Comparison of ENCODE assay signal across 17 cellular contexts in the genomic region with DNA sequence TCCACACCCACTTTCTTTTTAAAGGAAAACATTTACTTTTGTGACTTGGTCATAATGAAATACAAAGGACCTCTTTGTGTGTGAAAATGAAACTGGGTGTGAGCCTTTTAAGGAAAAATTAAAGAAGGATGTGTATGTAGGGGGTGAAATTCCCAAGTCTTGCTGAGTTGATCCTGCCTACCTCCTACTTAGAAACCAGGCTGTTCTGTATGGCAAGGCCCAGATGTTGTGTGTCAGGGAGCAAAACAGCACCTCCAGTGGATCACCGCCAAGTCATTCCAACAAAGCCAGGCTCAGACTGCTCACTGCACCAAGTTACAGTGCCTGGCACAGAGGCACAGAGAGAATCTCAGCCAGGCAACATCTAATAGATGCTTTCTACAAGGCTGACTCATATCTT.
DNase-seq lines count a peak whose midpoint lies in the region; ATAC-seq, FAIRE-seq and TF ChIP-seq lines count a peak whose summit lies in the region.
"Had no signal": no experiment of that assay in that cellular context is flagged by ENCODE, and none has a peak within 500 bp of the region (broad histone marks: within the 10 kb centered on the region; RNA-seq: fewer than 3 reads in every experiment).

No MANE protein-coding gene starts in this region.

- no peak overlapping the region for H3K4me2 ChIP-seq in endothelial cell of umbilical vein (ENCODE audit: insufficient read depth, low read length)
- H3K4me2 ChIP-seq: A549 had no signal

- ATAC-seq in Right ventricle myocardium superior (ENCODE audit: poor library complexity), result peak; percentile 72
- ATAC-seq in GM19463 (IDR thresholded peaks at IDR 0.05; ENCODE audit: unreplicated experiment), result no peak
- ATAC-seq: A549; activated T-helper 17 cell treated with anti-CD3 and anti-CD28 coated beads, Interleukin-2, amount 50 U/mL, for 72 hours; gastroesophageal sphincter had no signal

- H3K27ac ChIP-seq in right atrium auricular region (no peak overlapping the region), endothelial cell of umbilical vein (ENCODE audit: insufficient read depth, low read depth, low read length) (no peak overlapping the region), layer of hippocampus (ENCODE audit: low read depth, low read length) (peak overlapping the region; percentile 74), uterus (no peak overlapping the region)
- H3K27ac ChIP-seq: A549, gastroesophageal sphincter, pancreas had no signal

- H3K36me3 ChIP-seq in right atrium auricular region (no peaks in the 10 kb centered on the region), endothelial cell of umbilical vein (ENCODE audit: control insufficient read depth in 2 of 2, extremely low read depth in 1 of 2, insufficient read depth in 2 of 2, low read length in 2 of 2) (no peaks in the 10 kb centered on the region), uterus (no peaks in the 10 kb centered on the region)
- H3K36me3 ChIP-seq: gastroesophageal sphincter, pancreas had no signal

- TF ChIP-seq POLR2A in endothelial cell of umbilical vein (IDR thresholded peaks at IDR 0.05; ENCODE audit: low read depth, low read length), result no peak
- no peak for TF ChIP-seq POLR2A in uterus (IDR thresholded peaks at IDR 0.05)

- CTCF ChIA-PET in endothelial cell of umbilical vein (lab: Charles Lee), result no interaction called here

- no peaks in the 10 kb centered on the region for H3K79me2 ChIP-seq in endothelial cell of umbilical vein (ENCODE audit: control insufficient read depth, insufficient read depth, low read length)

- no peak overlapping the region for H3K9ac ChIP-seq in endothelial cell of umbilical vein (replicated peaks; ENCODE audit: extremely low read depth, insufficient read depth, low read length)

- TF ChIP-seq CTCF in right atrium auricular region (IDR thresholded peaks at IDR 0.05), result no peak
- no peak for TF ChIP-seq CTCF in endothelial cell of umbilical vein (IDR thresholded peaks at IDR 0.05; ENCODE audit: extremely low read depth in 1 of 2, insufficient read depth in 1 of 2, low read depth in 1 of 2, low read length in 2 of 2)
- no peak for TF ChIP-seq CTCF in uterus (IDR thresholded peaks at IDR 0.05)

- FAIRE-seq in endothelial cell of umbilical vein (lab: Jason Lieb, UNC), result no peak
- FAIRE-seq: A549, H54, pancreas had no signal

- no TSS peak for BruUV-seq in endothelial cell of umbilical vein (replicated peaks; lab: Mats Ljungman, UMichigan)

- POLR2A ChIA-PET in endothelial cell of umbilical vein (lab: Charles Lee), result no interaction called here

- H3K27me3 ChIP-seq in right atrium auricular region (no peaks in the 10 kb centered on the region), endothelial cell of umbilical vein (ENCODE audit: control insufficient read depth in 2 of 2, insufficient read depth in 2 of 2, low read length in 2 of 2) (no peaks in the 10 kb centered on the region), layer of hippocampus (ENCODE audit: control insufficient read depth, insufficient read depth, low read length) (no peaks in the 10 kb centered on the region), uterus (no peaks in the 10 kb centered on the region)
- H3K27me3 ChIP-seq: gastroesophageal sphincter, pancreas had no signal

- H3K4me1 ChIP-seq in right atrium auricular region (no peaks in the 10 kb centered on the region), endothelial cell of umbilical vein (ENCODE audit: control insufficient read depth, extremely low read depth, insufficient read depth, low read length) (no peaks in the 10 kb centered on the region), uterus (no peaks in the 10 kb centered on the region)
- H3K4me1 ChIP-seq: A549, gastroesophageal sphincter, pancreas had no signal

- dilution Hi-C loops in endothelial cell of umbilical vein (cut with MboI; ENCODE audit: extremely low pct_ligation_motif_present, low sequenced_read_pairs), result no loop called here

- no peaks in the 10 kb centered on the region for H4K20me1 ChIP-seq in endothelial cell of umbilical vein (replicated peaks; ENCODE audit: control insufficient read depth, extremely low read depth, insufficient read depth, low read length)

- no peak overlapping the region for H3K4me3 ChIP-seq in right atrium auricular region
- H3K4me3 ChIP-seq in endothelial cell of umbilical vein (replicated peaks in 1 of 3; ENCODE audit: insufficient read depth in 1 of 3, low read depth in 1 of 3, low read length in 3 of 3), result no peak overlapping the region
- H3K4me3 ChIP-seq in uterus, result no peak overlapping the region
- H3K4me3 ChIP-seq: A549, gastroesophageal sphincter, lung, pancreas had no signal

- DNase-seq in Right ventricle myocardium superior (peak; percentile 39), right atrium auricular region (ENCODE audit: low spot score) (no peak), endothelial cell of umbilical vein (ENCODE audit: low read depth, low spot score) (peak; percentile 8), SHP77 (lab: John Stamatoyannopoulos, UW) (no peak), RPMI8226 (no peak), uterus (no peak)
- DNase-seq: activated CD4-positive, alpha-beta T cell treated with anti-CD3 and anti-CD28 coated beads for 4 hours; cerebellar nuclear complex; NCI-H1694 treated with DMSO at 0.1 percent for 48 hours; pancreas had no signal

- no peak overlapping the region for H2AFZ ChIP-seq in endothelial cell of umbilical vein (ENCODE audit: low read depth, low read length)

- H3K9me3 ChIP-seq in right atrium auricular region (no peaks in the 10 kb centered on the region), endothelial cell of umbilical vein (replicated peaks; ENCODE audit: control insufficient read depth, insufficient read depth, low read length) (no peaks in the 10 kb centered on the region), uterus (no peaks in the 10 kb centered on the region)
- H3K9me3 ChIP-seq: A549, gastroesophageal sphincter, pancreas had no signal

- intact Hi-C loops in Right ventricle myocardium superior (cut with DNase I), result no loop called here
- intact Hi-C loops in endothelial cell of umbilical vein (cut with micrococcal nuclease), result no loop called here
- intact Hi-C loops in uterus (cut with DNase I; ENCODE audit: low total_unique reads), result no loop called here

- H3K9me1 ChIP-seq in endothelial cell of umbilical vein (replicated peaks; ENCODE audit: control insufficient read depth, extremely low read depth, insufficient read depth, low read length), result no peaks in the 10 kb centered on the region

TF ChIP-seq in endothelial cell of umbilical vein, 7 proteins besides CTCF, POLR2A, EP300 and RAD21:
- TF ChIP-seq FOS (IDR thresholded peaks at IDR 0.05; ENCODE audit: borderline replicate concordance, insufficient read depth, low read length), result no peak
- no peak for TF ChIP-seq MAX (IDR thresholded peaks at IDR 0.05; ENCODE audit: insufficient read depth, insufficient read length)

Comparison
In these comparisons a context has a peak if more than half of its experiments do, and no peak if none do; other contexts are left out.
1. DNase-seq: peak in Right ventricle myocardium superior (single experiment) and endothelial cell of umbilical vein (single experiment); none in right atrium auricular region (single experiment), SHP77 (0 of 2), RPMI8226 (single experiment) and uterus (0 of 2).